Comparison of ENCODE assay signal across 8 cellular contexts in the genomic region with DNA sequence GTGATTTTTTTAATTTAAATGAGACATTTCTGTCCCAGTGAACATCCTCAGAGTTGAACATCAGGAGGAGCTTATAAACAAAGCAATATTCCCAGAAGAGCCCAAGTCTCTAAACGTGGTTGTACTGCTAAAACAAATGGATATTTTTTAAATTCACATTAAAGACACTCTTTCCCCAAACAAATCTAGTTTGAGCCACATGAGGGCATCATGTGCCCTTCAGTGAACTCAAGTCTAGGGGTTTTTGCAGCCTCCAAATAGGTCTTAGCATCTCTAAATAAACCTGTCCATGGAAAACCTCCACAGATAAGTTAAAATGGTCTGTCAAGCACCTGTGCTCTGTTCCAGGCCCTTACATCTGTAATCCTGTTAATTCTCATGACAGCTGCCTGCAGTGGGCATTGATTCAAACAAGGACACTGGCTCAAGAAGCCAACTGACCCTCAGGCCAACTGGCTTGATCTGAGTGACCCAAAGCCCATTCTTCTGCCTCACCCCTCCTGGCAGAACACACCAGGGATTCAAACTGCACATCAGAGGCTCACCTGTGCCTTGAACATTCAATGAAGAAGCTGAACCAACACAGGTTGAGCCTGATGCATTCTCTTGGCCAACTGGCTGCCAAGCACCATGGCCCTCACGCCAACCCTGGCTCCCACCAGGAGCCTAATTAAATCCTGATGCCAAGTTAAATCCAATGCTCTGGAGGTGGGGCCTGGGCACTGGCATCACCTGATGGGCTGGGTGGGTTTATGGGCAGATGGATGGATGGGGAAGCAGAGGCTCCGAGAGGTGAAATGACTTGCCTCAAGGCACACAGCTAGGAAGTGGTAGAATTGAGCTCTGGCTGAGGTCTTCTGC. TPM values are rescaled to one million over a fixed set of nuclear protein-coding genes. Genes with fewer than 3 reads are reported as not detected.
DNase-seq lines count a peak whose midpoint lies in the region; ATAC-seq, FAIRE-seq and TF ChIP-seq lines count a peak whose summit lies in the region.

No MANE protein-coding gene starts in this region.

- peak; percentile 19; the same call in 1 of the 2 replicates for TF ChIP-seq CTCF in OCI-LY1 (IDR thresholded peaks at IDR 0.05; ENCODE audit: low read length)
- peak; percentile 8 to 13 for TF ChIP-seq CTCF in endothelial cell of umbilical vein (IDR thresholded peaks at IDR 0.05; ENCODE audit: extremely low read depth in 1 of 2, insufficient read depth in 1 of 2, low read depth in 1 of 2, low read length in 2 of 2)

- peak; percentile 53 for DNase-seq in activated CD8-positive, alpha-beta memory T cell treated with anti-CD3 and anti-CD28 coated beads for 24 hours
- DNase-seq in activated CD8-positive, alpha-beta memory T cell treated with anti-CD3 and anti-CD28 coated beads, Interleukin-2, amount 50 U/mL, for 4 hours: no peak
- DNase-seq in endothelial cell of umbilical vein (ENCODE audit: low read depth, low spot score) (peak; percentile 39), H4 (ENCODE audit: low spot score) (no peak)
- DNase-seq in stimulated activated CD8-positive, alpha-beta memory T cell treated with anti-CD3 and anti-CD28 coated beads, Interleukin-4, amount 100 ng/mL, for 48 hours: peak; percentile 24
- no peak for DNase-seq in stimulated activated naive CD8-positive, alpha-beta T cell treated with anti-CD3 and anti-CD28 coated beads, Interleukin-15, amount 100 ng/mL, for 72 hours

- no peak for TF ChIP-seq POLR2A in endothelial cell of umbilical vein (IDR thresholded peaks at IDR 0.05; ENCODE audit: low read depth, low read length)

- no peaks in the 10 kb centered on the region for H3K9me2 ChIP-seq in OCI-LY1 (ENCODE audit: low read depth, low read length)

- H3K27ac ChIP-seq in OCI-LY1 (ENCODE audit: low read depth, low read length, poor library complexity, severe bottlenecking): no peak overlapping the region
- no peak overlapping the region for H3K27ac ChIP-seq in endothelial cell of umbilical vein (ENCODE audit: insufficient read depth, low read depth, low read length)

- H3K4me2 ChIP-seq in OCI-LY1 (ENCODE audit: low read length) (no peak overlapping the region), endothelial cell of umbilical vein (ENCODE audit: insufficient read depth, low read length) (no peak overlapping the region)

- dilution Hi-C loops in endothelial cell of umbilical vein (cut with MboI; ENCODE audit: extremely low pct_ligation_motif_present, low sequenced_read_pairs): no loop called here

- no peak for FAIRE-seq in endothelial cell of umbilical vein (lab: Jason Lieb, UNC)

- H3K4me1 ChIP-seq in OCI-LY1 (ENCODE audit: insufficient read depth, low read length, severe bottlenecking) (peaks cover 43% of the 10 kb centered on the region), endothelial cell of umbilical vein (ENCODE audit: control insufficient read depth, extremely low read depth, insufficient read depth, low read length) (peaks cover 8% of the 10 kb centered on the region)

- no peaks in the 10 kb centered on the region for H3K9me1 ChIP-seq in endothelial cell of umbilical vein (replicated peaks; ENCODE audit: control insufficient read depth, extremely low read depth, insufficient read depth, low read length)

- no peak for ATAC-seq in stimulated activated naive CD8-positive, alpha-beta T cell treated with anti-CD3 and anti-CD28 coated beads, Interleukin-15, amount 100 ng/mL, for 72 hours
- ATAC-seq in GM18873 (IDR thresholded peaks at IDR 0.05; ENCODE audit: low FRiP score, unreplicated experiment): no peak

- CTCF ChIA-PET in endothelial cell of umbilical vein (lab: Charles Lee): interaction anchor here (1.1 to 7.4 kb wide), 9 partner anchors 46 to 384 kb away, joined by 3 to 86 read pairs (median 4); no protein-coding TSS in a partner anchor

- intact Hi-C loops in endothelial cell of umbilical vein (cut with micrococcal nuclease): loop anchor here (1.0 kb wide), 1 partner anchor 47 kb away; no protein-coding TSS in a partner anchor

- no peaks in the 10 kb centered on the region for H3K27me3 ChIP-seq in OCI-LY1 (ENCODE audit: insufficient read depth, low read length)
- no peaks in the 10 kb centered on the region for H3K27me3 ChIP-seq in endothelial cell of umbilical vein (ENCODE audit: control insufficient read depth in 2 of 2, insufficient read depth in 2 of 2, low read length in 2 of 2)

- POLR2A ChIA-PET in endothelial cell of umbilical vein (lab: Charles Lee): no interaction called here

- H3K79me2 ChIP-seq in OCI-LY1 (ENCODE audit: insufficient read depth, low read length): no peaks in the 10 kb centered on the region
- H3K79me2 ChIP-seq in endothelial cell of umbilical vein (ENCODE audit: control insufficient read depth, insufficient read depth, low read length): no peaks in the 10 kb centered on the region

- H3K4me3 Mint-ChIP-seq in stimulated activated naive CD8-positive, alpha-beta T cell treated with anti-CD3 and anti-CD28 coated beads, Interleukin-15, amount 100 ng/mL, for 72 hours: no peak overlapping the region

- H3K36me3 ChIP-seq in OCI-LY1 (ENCODE audit: insufficient read depth, low read length) (peaks cover 26% of the 10 kb centered on the region; the same call in 1 of the 2 replicates), endothelial cell of umbilical vein (ENCODE audit: control insufficient read depth in 2 of 2, extremely low read depth in 1 of 2, insufficient read depth in 2 of 2, low read length in 2 of 2) (peaks cover 11 to 15% of the 10 kb centered on the region in 2 experiments)

- H3K4me3 ChIP-seq in OCI-LY1 (ENCODE audit: low read depth, low read length, poor library complexity, severe bottlenecking) (no peak overlapping the region), endothelial cell of umbilical vein (replicated peaks in 1 of 3; ENCODE audit: insufficient read depth in 1 of 3, low read depth in 1 of 3, low read length in 3 of 3) (no peak overlapping the region)

- H4K20me1 ChIP-seq in OCI-LY1 (ENCODE audit: insufficient read depth, low read length) (no peaks in the 10 kb centered on the region), endothelial cell of umbilical vein (replicated peaks; ENCODE audit: control insufficient read depth, extremely low read depth, insufficient read depth, low read length) (no peaks in the 10 kb centered on the region)

- H2AFZ ChIP-seq in OCI-LY1 (ENCODE audit: low read length) (no peak overlapping the region), endothelial cell of umbilical vein (ENCODE audit: low read depth, low read length) (no peak overlapping the region)

- no peaks in the 10 kb centered on the region for H3K27me3 Mint-ChIP-seq in stimulated activated naive CD8-positive, alpha-beta T cell treated with anti-CD3 and anti-CD28 coated beads, Interleukin-15, amount 100 ng/mL, for 72 hours

- H3F3A ChIP-seq in OCI-LY1 (ENCODE audit: insufficient read depth, low read length): no peaks in the 10 kb centered on the region

- no peaks in the 10 kb centered on the region for H3K9me3 ChIP-seq in OCI-LY1 (ENCODE audit: low read length)
- no peaks in the 10 kb centered on the region for H3K9me3 ChIP-seq in endothelial cell of umbilical vein (replicated peaks; ENCODE audit: control insufficient read depth, insufficient read depth, low read length)

- no TSS peak for BruUV-seq in endothelial cell of umbilical vein (replicated peaks; lab: Mats Ljungman, UMichigan)

- no peak overlapping the region for H3K27ac Mint-ChIP-seq in stimulated activated naive CD8-positive, alpha-beta T cell treated with anti-CD3 and anti-CD28 coated beads, Interleukin-15, amount 100 ng/mL, for 72 hours

- H3K9me3 Mint-ChIP-seq in stimulated activated naive CD8-positive, alpha-beta T cell treated with anti-CD3 and anti-CD28 coated beads, Interleukin-15, amount 100 ng/mL, for 72 hours: no peaks in the 10 kb centered on the region

- H3K9ac ChIP-seq in OCI-LY1 (ENCODE audit: low read length) (no peak overlapping the region), endothelial cell of umbilical vein (replicated peaks; ENCODE audit: extremely low read depth, insufficient read depth, low read length) (no peak overlapping the region)

- H3K4me1 Mint-ChIP-seq in stimulated activated naive CD8-positive, alpha-beta T cell treated with anti-CD3 and anti-CD28 coated beads, Interleukin-15, amount 100 ng/mL, for 72 hours: peaks cover 98% of the 10 kb centered on the region

RNA-seq across cellular contexts. Expression of a gene that starts 8.6 kb away (rescaled TPM):
- 74.8 and 75.0 TPM in 2 replicates for total RNA-seq in endothelial cell of umbilical vein
- polyA plus RNA-seq in endothelial cell of umbilical vein: 65.0 and 78.6 TPM in 2 replicates
- 88.6 and 96.2 TPM in 2 replicates for polyA plus RNA-seq in endothelial cell of umbilical vein (2011; cell fraction: cytosol; rRNA removed)
- 193 and 227 TPM in 2 replicates for polyA plus RNA-seq in endothelial cell of umbilical vein (2011; cell fraction: nucleus; rRNA removed)
- polyA plus RNA-seq in endothelial cell of umbilical vein (2012): 98.1 and 134 TPM in 2 replicates
- 57.8 and 58.6 TPM in 2 replicates for polyA minus RNA-seq in endothelial cell of umbilical vein
- polyA minus RNA-seq in endothelial cell of umbilical vein (2011; cell fraction: cytosol; rRNA and poly(A)+ RNA removed): 28.8 TPM
- polyA minus RNA-seq in endothelial cell of umbilical vein (2011; cell fraction: nucleus; rRNA and poly(A)+ RNA removed): 26.9 and 38.7 TPM in 2 replicates
- 119 and 124 TPM in 2 replicates for total RNA-seq in H4 (2014; rRNA removed; shearing (Covaris generic))

RNA-seq across cellular contexts. Expression of a gene that starts 10.0 kb away (rescaled TPM):
- total RNA-seq in endothelial cell of umbilical vein: 48.1 and 50.7 TPM in 2 replicates
- polyA plus RNA-seq in endothelial cell of umbilical vein: 6.7 and 13.9 TPM in 2 replicates
- 15.8 and 16.0 TPM in 2 replicates for polyA plus RNA-seq in endothelial cell of umbilical vein (2011; cell fraction: cytosol; rRNA removed)
- polyA plus RNA-seq in endothelial cell of umbilical vein (2011; cell fraction: nucleus; rRNA removed): 63.9 and 70.1 TPM in 2 replicates
- polyA plus RNA-seq in endothelial cell of umbilical vein (2012): 35.0 and 37.2 TPM in 2 replicates
- 45.0 and 49.8 TPM in 2 replicates for polyA minus RNA-seq in endothelial cell of umbilical vein
- polyA minus RNA-seq in endothelial cell of umbilical vein (2011; cell fraction: cytosol; rRNA and poly(A)+ RNA removed): 16.8 TPM
- 112 and 125 TPM in 2 replicates for polyA minus RNA-seq in endothelial cell of umbilical vein (2011; cell fraction: nucleus; rRNA and poly(A)+ RNA removed)
- total RNA-seq in H4 (2014; rRNA removed; shearing (Covaris generic)): 43.2 and 44.8 TPM in 2 replicates

RNA-seq across cellular contexts. Expression of a gene that starts 26.9 kb away (rescaled TPM):
- total RNA-seq in endothelial cell of umbilical vein: not detected in 2 replicates
- not detected in 2 replicates for polyA plus RNA-seq in endothelial cell of umbilical vein
- polyA plus RNA-seq in endothelial cell of umbilical vein (2011; cell fraction: cytosol; rRNA removed): not detected in 2 replicates
- not detected in 2 replicates for polyA plus RNA-seq in endothelial cell of umbilical vein (2011; cell fraction: nucleus; rRNA removed)
- not detected in 2 replicates for polyA plus RNA-seq in endothelial cell of umbilical vein (2012)
- polyA minus RNA-seq in endothelial cell of umbilical vein: not detected in 2 replicates
- polyA minus RNA-seq in endothelial cell of umbilical vein (2011; cell fraction: cytosol; rRNA and poly(A)+ RNA removed): not detected
- not detected in 2 replicates for polyA minus RNA-seq in endothelial cell of umbilical vein (2011; cell fraction: nucleus; rRNA and poly(A)+ RNA removed)
- total RNA-seq in H4 (2014; rRNA removed; shearing (Covaris generic)): 1.4 and 1.9 TPM in 2 replicates

RNA-seq across cellular contexts. Expression of a gene that starts 55.9 kb away (rescaled TPM):
- 6.0 and 6.1 TPM in 2 replicates for total RNA-seq in endothelial cell of umbilical vein
- polyA plus RNA-seq in endothelial cell of umbilical vein: 3.0 and 3.9 TPM in 2 replicates
- 2.1 and 2.8 TPM in 2 replicates for polyA plus RNA-seq in endothelial cell of umbilical vein (2011; cell fraction: cytosol; rRNA removed)
- 4.2 and 4.5 TPM in 2 replicates for polyA plus RNA-seq in endothelial cell of umbilical vein (2011; cell fraction: nucleus; rRNA removed)
- 5.2 and 7.9 TPM in 2 replicates for polyA plus RNA-seq in endothelial cell of umbilical vein (2012)
- polyA minus RNA-seq in endothelial cell of umbilical vein: 11.0 and 19.2 TPM in 2 replicates
- 1.9 TPM for polyA minus RNA-seq in endothelial cell of umbilical vein (2011; cell fraction: cytosol; rRNA and poly(A)+ RNA removed)
- 5.8 and 7.2 TPM in 2 replicates for polyA minus RNA-seq in endothelial cell of umbilical vein (2011; cell fraction: nucleus; rRNA and poly(A)+ RNA removed)
- 3.5 and 5.3 TPM in 2 replicates for total RNA-seq in H4 (2014; rRNA removed; shearing (Covaris generic))

Comparison
In these comparisons a context has a peak if more than half of its experiments do, and no peak if none do; other contexts are left out.
1. DNase-seq: peak in activated CD8-positive, alpha-beta memory T cell treated with anti-CD3 and anti-CD28 coated beads for 24 hours (single experiment), endothelial cell of umbilical vein (single experiment) and stimulated activated CD8-positive, alpha-beta memory T cell treated with anti-CD3 and anti-CD28 coated beads, Interleukin-4, amount 100 ng/mL, for 48 hours (single experiment); none in activated CD8-positive, alpha-beta memory T cell treated with anti-CD3 and anti-CD28 coated beads, Interleukin-2, amount 50 U/mL, for 4 hours (single experiment), stimulated activated naive CD8-positive, alpha-beta T cell treated with anti-CD3 and anti-CD28 coated beads, Interleukin-15, amount 100 ng/mL, for 72 hours (0 of 2) and H4 (single experiment).